In the genomic region with DNA sequence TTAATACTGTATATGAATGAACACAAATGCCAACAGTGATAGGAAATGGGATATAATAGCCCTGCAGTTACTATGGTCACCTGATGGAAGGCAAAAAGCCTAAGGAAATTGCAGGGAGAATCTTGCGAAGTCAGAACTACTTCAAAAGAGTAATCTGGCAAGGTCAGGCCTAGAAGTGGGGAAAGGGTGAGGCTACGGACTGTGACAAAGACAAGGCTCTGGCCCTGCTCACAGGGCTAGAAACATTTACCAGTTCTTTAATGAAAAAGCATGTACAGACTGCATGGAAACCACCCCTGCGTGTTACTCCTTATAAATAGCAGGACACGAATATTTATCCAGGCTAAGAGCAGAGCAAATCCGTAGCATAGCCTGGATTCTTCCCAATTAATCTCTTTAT, we compare ENCODE assay signal across 26 cellular contexts.
"Had no signal": no experiment of that assay in that cellular context is flagged by ENCODE, and none has a peak within 500 bp of the region (broad histone marks: within the 10 kb centered on the region; RNA-seq: fewer than 3 reads in every experiment).

No MANE protein-coding gene starts in this region.

- H3K27ac Mint-ChIP-seq: activated CD8-positive, alpha-beta T cell treated with anti-CD3 and anti-CD28 coated beads for 36 hours; activated naive CD4-positive, alpha-beta T cell treated with anti-CD3 and anti-CD28 coated beads, Interleukin-2, amount 10 ng/mL, durations not matched to agents 7 days and 5 days; activated naive CD8-positive, alpha-beta T cell treated with anti-CD3 and anti-CD28 coated beads for 36 hours; activated T-cell treated with anti-CD3 and anti-CD28 coated beads, Interleukin-2, amount 50 U/mL, for 72 hours; activated T-helper 2 cell treated with anti-CD3 and anti-CD28 coated beads, Interferon-gamma antibody, Interleukin-2, Interleukin-4, amounts not matched to agents 10 μg/mL and 5 μg/mL and 100 μg/mL, durations not matched to agents 14 hours and 24 hours and 36 hours had no signal

- H3K27me3 Mint-ChIP-seq: activated CD8-positive, alpha-beta T cell treated with anti-CD3 and anti-CD28 coated beads for 36 hours; activated naive CD4-positive, alpha-beta T cell treated with anti-CD3 and anti-CD28 coated beads, Interleukin-2, amount 10 ng/mL, durations not matched to agents 7 days and 5 days; activated naive CD8-positive, alpha-beta T cell treated with anti-CD3 and anti-CD28 coated beads for 36 hours had no signal

- DNase-seq: activated CD4-positive, alpha-beta T cell treated with anti-CD3 and anti-CD28 coated beads for 4 hours; activated CD8-positive, alpha-beta memory T cell treated with anti-CD3 and anti-CD28 coated beads, Interleukin-2, amount 50 U/mL, for 4 hours; activated CD8-positive, alpha-beta T cell treated with anti-CD3 and anti-CD28 coated beads for 36 hours; activated gamma-delta T cell treated with Interleukin-2 at 50 U/mL for 16 hours; activated naive CD4-positive, alpha-beta T cell treated with anti-CD3 and anti-CD28 coated beads, Interleukin-2, amount 10 ng/mL, durations not matched to agents 7 days and 5 days; activated naive CD8-positive, alpha-beta T cell treated with anti-CD3 and anti-CD28 coated beads for 36 hours; activated T-cell treated with anti-CD3 and anti-CD28 coated beads, Interleukin-2, amount 50 U/mL, for 72 hours; body of pancreas; cerebellar nuclear complex; MG63; MV-4-11; NCI-H1092 treated with DMSO at 0.1 percent for 48 hours; NCI-H1417 treated with DMSO at 0.1 percent for 48 hours; NCI-H1694; NCI-H2029; NCI-H345; NCI-H510A; NCI-H526 treated with DMSO at 0.1 percent for 48 hours; NCI-H82; RPMI8226; SHP77; T-helper 2 cell had no signal

- H3K36me3 Mint-ChIP-seq: activated naive CD4-positive, alpha-beta T cell treated with anti-CD3 and anti-CD28 coated beads, Interleukin-2, amount 10 ng/mL, durations not matched to agents 7 days and 5 days; activated naive CD8-positive, alpha-beta T cell treated with anti-CD3 and anti-CD28 coated beads for 36 hours had no signal

- H3K4me3 Mint-ChIP-seq: activated CD8-positive, alpha-beta T cell treated with anti-CD3 and anti-CD28 coated beads for 36 hours; activated naive CD4-positive, alpha-beta T cell treated with anti-CD3 and anti-CD28 coated beads, Interleukin-2, amount 10 ng/mL, durations not matched to agents 7 days and 5 days; activated naive CD8-positive, alpha-beta T cell treated with anti-CD3 and anti-CD28 coated beads for 36 hours; activated T-cell treated with anti-CD3 and anti-CD28 coated beads, Interleukin-2, amount 50 U/mL, for 72 hours had no signal

- H3K4me3 ChIP-seq: body of pancreas, MG63, SJSA1 had no signal

- H3K4me1 ChIP-seq: body of pancreas, SJSA1 had no signal

- H3K27ac ChIP-seq: body of pancreas, SJSA1 had no signal

- ATAC-seq: activated CD4-positive, CD25-positive, alpha-beta regulatory T cell treated with anti-CD3 and anti-CD28 coated beads, Interleukin-2, amount 50 U/mL, for 24 hours; activated CD8-positive, alpha-beta T cell treated with anti-CD3 and anti-CD28 coated beads for 36 hours; activated T-cell treated with anti-CD3 and anti-CD28 coated beads, Interleukin-2, amount 50 U/mL, for 72 hours; body of pancreas; SK-N-SH treated with all-trans-retinoic acid at 6 μM for 48 hours had no signal

- H3K36me3 ChIP-seq: MG63, SJSA1 had no signal

- H3K9me3 ChIP-seq: body of pancreas, MG63, SJSA1 had no signal

- H3K4me1 Mint-ChIP-seq: activated naive CD8-positive, alpha-beta T cell treated with anti-CD3 and anti-CD28 coated beads for 36 hours had no signal

- H3K9me3 Mint-ChIP-seq: activated CD8-positive, alpha-beta T cell treated with anti-CD3 and anti-CD28 coated beads for 36 hours; activated T-helper 2 cell treated with anti-CD3 and anti-CD28 coated beads, Interferon-gamma antibody, Interleukin-2, Interleukin-4, amounts not matched to agents 10 μg/mL and 5 μg/mL and 100 μg/mL, durations not matched to agents 14 hours and 24 hours and 36 hours had no signal

- H3K27me3 ChIP-seq: body of pancreas, MG63, SJSA1 had no signal
